In genomic region chr4:57086324-57086723, GRCh38 we compare ENCODE assay signal across 1 cellular context.
TF ChIP-seq lines count a peak whose summit lies in the region.

No MANE protein-coding gene starts in this region.

TF ChIP-seq in endothelial cell of umbilical vein, 7 proteins besides CTCF, POLR2A, EP300 and RAD21:
- TF ChIP-seq EZH2 (IDR thresholded peaks at IDR 0.05; ENCODE audit: borderline replicate concordance, low read depth, low read length, severe bottlenecking) (no peak), MYC (IDR thresholded peaks at IDR 0.05; ENCODE audit: low read depth, low read length) (no peak), GATA2 (IDR thresholded peaks at IDR 0.05; ENCODE audit: insufficient read depth, insufficient read length, low read depth, low read length) (no peak), FOS (IDR thresholded peaks at IDR 0.05; ENCODE audit: borderline replicate concordance, insufficient read depth, low read length) (no peak), MAX (IDR thresholded peaks at IDR 0.05; ENCODE audit: insufficient read depth, insufficient read length) (no peak), POLR2AphosphoS5 (IDR thresholded peaks at IDR 0.05; ENCODE audit: insufficient read depth, low read depth, low read length) (no peak), JUN (IDR thresholded peaks at IDR 0.05; ENCODE audit: borderline replicate concordance, insufficient read depth, insufficient read length, low read depth) (no peak)
